8 cellular contexts compared by ENCODE assay signal in the genomic region with DNA sequence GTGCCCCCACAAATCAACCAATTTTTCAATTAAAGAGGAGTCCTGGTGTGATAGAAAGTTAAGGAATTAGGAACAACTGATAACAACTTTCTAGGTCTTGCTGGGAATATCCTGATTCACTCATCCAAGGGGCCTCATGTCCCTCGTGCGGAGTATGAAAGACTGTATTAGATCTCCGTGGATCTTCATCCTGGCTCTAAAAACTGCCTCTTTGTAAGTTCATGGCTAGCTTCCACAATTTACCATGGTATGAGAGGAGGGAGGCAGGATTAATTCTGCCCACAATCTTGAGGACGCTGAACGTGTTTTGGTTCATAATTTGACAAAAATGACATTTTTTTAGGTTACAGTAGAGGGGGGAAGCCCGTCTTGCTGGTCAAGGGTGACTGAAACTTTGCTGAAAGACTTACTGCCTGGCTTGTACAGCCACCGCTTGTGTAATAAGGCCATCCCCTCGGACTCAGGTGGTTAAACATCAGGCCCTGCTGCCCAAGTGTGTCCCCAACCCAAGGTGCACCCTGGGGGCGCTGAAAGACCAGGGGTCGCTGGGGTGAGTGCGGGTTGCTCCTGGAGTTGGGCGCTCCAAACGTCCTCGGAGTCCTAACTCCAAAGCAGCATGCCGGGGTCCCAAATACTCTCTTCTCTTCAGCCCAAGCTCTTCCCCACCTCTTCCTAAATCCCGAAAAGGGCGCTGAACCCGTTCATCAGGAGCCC. TPM values are rescaled to one million over a fixed set of nuclear protein-coding genes. Genes with fewer than 3 reads are reported as not detected.
A peak's percentile ranks its signal among the peaks of the same experiment; 100 is the strongest.
DNase-seq lines count a peak whose midpoint lies in the region; ATAC-seq and TF ChIP-seq lines count a peak whose summit lies in the region.

No MANE protein-coding gene starts in this region.

- H3K4me3 ChIP-seq in WERI-Rb-1 (ENCODE audit: low read depth, low read length): peak overlapping the region; percentile 89
- H3K4me3 ChIP-seq in dorsolateral prefrontal cortex: peak overlapping the region; percentile 58 to 99 (median 88)
- H3K4me3 ChIP-seq in liver (ENCODE audit: low read depth in 1 of 3, low read length in 3 of 3): peak overlapping the region; percentile 74 to 93 (median 79)

- intact Hi-C loops in dorsolateral prefrontal cortex (cut with DNase I): loop anchor here (2.0 to 10.0 kb wide), 2 partner anchors 79 to 273 kb away; a partner anchor contains a TSS

- no peak for TF ChIP-seq RAD21 in liver (IDR thresholded peaks at IDR 0.05)

- H3K36me3 ChIP-seq in WERI-Rb-1 (no peaks in the 10 kb centered on the region), liver (ENCODE audit: control insufficient read depth in 4 of 4, insufficient read depth in 3 of 4, low read depth in 1 of 4, low read length in 3 of 4) (no peaks in the 10 kb centered on the region)

- peak overlapping the region; percentile 63 to 94 for H3K9ac ChIP-seq in liver (ENCODE audit: low read depth in 1 of 2, low read length in 2 of 2)

- peak overlapping the region; percentile 80 for H3K27ac ChIP-seq in WERI-Rb-1
- H3K27ac ChIP-seq in dorsolateral prefrontal cortex: peak overlapping the region; percentile 60 to 98 (median 91)
- H3K27ac ChIP-seq in liver (ENCODE audit: low read depth in 1 of 2, low read length in 2 of 2): peak overlapping the region; percentile 83 to 97

- H3K9me3 ChIP-seq in WERI-Rb-1 (ENCODE audit: severe bottlenecking) (no peaks in the 10 kb centered on the region), liver (ENCODE audit: control insufficient read depth in 4 of 4, low read length in 3 of 4) (no peaks in the 10 kb centered on the region)

- peak; percentile 38 for DNase-seq in GM03348 (ENCODE audit: low spot score)
- peak; percentile 30 for DNase-seq in WERI-Rb-1
- peak in 5 of 10 donors; percentile 16 to 55 (median 38) for DNase-seq in dorsolateral prefrontal cortex
- DNase-seq in stimulated activated naive CD8-positive, alpha-beta T cell treated with anti-CD3 and anti-CD28 coated beads, Interleukin-15, Interleukin-2, amounts not matched to agents 100 U/mL and 50 U/mL, for 24 hours: peak; percentile 43
- DNase-seq in NCI-H2107 treated with DMSO at 0.1 percent for 48 hours (lab: John Stamatoyannopoulos, UW; ENCODE audit: unreplicated experiment): no peak

- 3% methylated on average over 18 of the region's 18 CpGs for WGBS in liver

- TF ChIP-seq CTCF in WERI-Rb-1 (IDR thresholded peaks at IDR 0.05; ENCODE audit: low read depth, low read length) (no peak), dorsolateral prefrontal cortex (IDR thresholded peaks at IDR 0.05 in 54 of 56, conservative IDR thresholded peaks at IDR 0.05 in 2 of 56; ENCODE audit: low read depth in 1 of 56, partially characterized antibody in 56 of 56) (no peak), liver (IDR thresholded peaks at IDR 0.05; ENCODE audit: low read depth, low read length, missing input control) (no peak)

- ATAC-seq in HG03460 (IDR thresholded peaks at IDR 0.05; ENCODE audit: unreplicated experiment) (peak; percentile 3), HG03159 (IDR thresholded peaks at IDR 0.05; ENCODE audit: unreplicated experiment) (no peak)
- ATAC-seq in stimulated activated naive CD8-positive, alpha-beta T cell treated with anti-CD3 and anti-CD28 coated beads, Interleukin-15, Interleukin-2, amounts not matched to agents 100 U/mL and 50 U/mL, for 24 hours: no peak

- peaks cover 6 to 46% (median 19%) of the 10 kb centered on the region in 4 donors for H3K4me1 ChIP-seq in liver (ENCODE audit: control insufficient read depth in 4 of 4, insufficient read depth in 4 of 4, low read length in 3 of 4)

- H3K27me3 ChIP-seq in WERI-Rb-1 (ENCODE audit: insufficient read depth, low read depth, severe bottlenecking): no peaks in the 10 kb centered on the region
- H3K27me3 ChIP-seq in dorsolateral prefrontal cortex: no peaks in the 10 kb centered on the region
- no peaks in the 10 kb centered on the region for H3K27me3 ChIP-seq in liver (ENCODE audit: control insufficient read depth in 4 of 4, insufficient read depth in 4 of 4, low read length in 3 of 4)

TF ChIP-seq in liver, 16 proteins besides CTCF, POLR2A, EP300 and RAD21:
- no peak for TF ChIP-seq NR2F2 (IDR thresholded peaks at IDR 0.05)
- no peak for TF ChIP-seq FOXA1 (IDR thresholded peaks at IDR 0.05)
- peak in 1 of 2 donors; percentile 44 for TF ChIP-seq HNF4A (conservative IDR thresholded peaks at IDR 0.05)
- TF ChIP-seq, protein P1, sequence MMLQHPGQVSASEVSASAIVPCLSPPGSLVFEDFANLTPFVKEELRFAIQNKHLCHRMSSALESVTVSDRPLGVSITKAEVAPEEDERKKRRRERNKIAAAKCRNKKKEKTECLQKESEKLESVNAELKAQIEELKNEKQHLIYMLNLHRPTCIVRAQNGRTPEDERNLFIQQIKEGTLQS (IDR thresholded peaks at IDR 0.05): no peak
- no peak for TF ChIP-seq JUND (IDR thresholded peaks at IDR 0.05)
- TF ChIP-seq FOXA2 (IDR thresholded peaks at IDR 0.05): peak; percentile 5
- TF ChIP-seq RXRA (IDR thresholded peaks at IDR 0.05): peak; percentile 23 to 28
- no peak for TF ChIP-seq HNF4G (IDR thresholded peaks at IDR 0.05)
- TF ChIP-seq TAF1 (conservative IDR thresholded peaks at IDR 0.05): peak; percentile 52
- no peak for TF ChIP-seq GABPA (IDR thresholded peaks at IDR 0.05 in 1 of 2, conservative IDR thresholded peaks at IDR 0.05 in 1 of 2)
- TF ChIP-seq, protein P2, sequence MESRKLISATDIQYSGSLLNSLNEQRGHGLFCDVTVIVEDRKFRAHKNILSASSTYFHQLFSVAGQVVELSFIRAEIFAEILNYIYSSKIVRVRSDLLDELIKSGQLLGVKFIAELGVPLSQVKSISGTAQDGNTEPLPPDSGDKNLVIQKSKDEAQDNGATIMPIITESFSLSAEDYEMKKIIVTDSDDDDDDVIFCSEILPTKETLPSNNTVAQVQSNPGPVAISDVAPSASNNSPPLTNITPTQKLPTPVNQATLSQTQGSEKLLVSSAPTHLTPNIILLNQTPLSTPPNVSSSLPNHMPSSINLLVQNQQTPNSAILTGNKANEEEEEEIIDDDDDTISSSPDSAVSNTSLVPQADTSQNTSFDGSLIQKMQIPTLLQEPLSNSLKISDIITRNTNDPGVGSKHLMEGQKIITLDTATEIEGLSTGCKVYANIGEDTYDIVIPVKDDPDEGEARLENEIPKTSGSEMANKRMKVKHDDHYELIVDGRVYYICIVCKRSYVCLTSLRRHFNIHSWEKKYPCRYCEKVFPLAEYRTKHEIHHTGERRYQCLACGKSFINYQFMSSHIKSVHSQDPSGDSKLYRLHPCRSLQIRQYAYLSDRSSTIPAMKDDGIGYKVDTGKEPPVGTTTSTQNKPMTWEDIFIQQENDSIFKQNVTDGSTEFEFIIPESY (IDR thresholded peaks at IDR 0.05): no peak
- TF ChIP-seq SP1 (IDR thresholded peaks at IDR 0.05): peak; percentile 16
- TF ChIP-seq, protein P3, sequence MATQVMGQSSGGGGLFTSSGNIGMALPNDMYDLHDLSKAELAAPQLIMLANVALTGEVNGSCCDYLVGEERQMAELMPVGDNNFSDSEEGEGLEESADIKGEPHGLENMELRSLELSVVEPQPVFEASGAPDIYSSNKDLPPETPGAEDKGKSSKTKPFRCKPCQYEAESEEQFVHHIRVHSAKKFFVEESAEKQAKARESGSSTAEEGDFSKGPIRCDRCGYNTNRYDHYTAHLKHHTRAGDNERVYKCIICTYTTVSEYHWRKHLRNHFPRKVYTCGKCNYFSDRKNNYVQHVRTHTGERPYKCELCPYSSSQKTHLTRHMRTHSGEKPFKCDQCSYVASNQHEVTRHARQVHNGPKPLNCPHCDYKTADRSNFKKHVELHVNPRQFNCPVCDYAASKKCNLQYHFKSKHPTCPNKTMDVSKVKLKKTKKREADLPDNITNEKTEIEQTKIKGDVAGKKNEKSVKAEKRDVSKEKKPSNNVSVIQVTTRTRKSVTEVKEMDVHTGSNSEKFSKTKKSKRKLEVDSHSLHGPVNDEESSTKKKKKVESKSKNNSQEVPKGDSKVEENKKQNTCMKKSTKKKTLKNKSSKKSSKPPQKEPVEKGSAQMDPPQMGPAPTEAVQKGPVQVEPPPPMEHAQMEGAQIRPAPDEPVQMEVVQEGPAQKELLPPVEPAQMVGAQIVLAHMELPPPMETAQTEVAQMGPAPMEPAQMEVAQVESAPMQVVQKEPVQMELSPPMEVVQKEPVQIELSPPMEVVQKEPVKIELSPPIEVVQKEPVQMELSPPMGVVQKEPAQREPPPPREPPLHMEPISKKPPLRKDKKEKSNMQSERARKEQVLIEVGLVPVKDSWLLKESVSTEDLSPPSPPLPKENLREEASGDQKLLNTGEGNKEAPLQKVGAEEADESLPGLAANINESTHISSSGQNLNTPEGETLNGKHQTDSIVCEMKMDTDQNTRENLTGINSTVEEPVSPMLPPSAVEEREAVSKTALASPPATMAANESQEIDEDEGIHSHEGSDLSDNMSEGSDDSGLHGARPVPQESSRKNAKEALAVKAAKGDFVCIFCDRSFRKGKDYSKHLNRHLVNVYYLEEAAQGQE (IDR thresholded peaks at IDR 0.05): no peak
- no peak for TF ChIP-seq YY1 (IDR thresholded peaks at IDR 0.05)

RNA-seq across cellular contexts. Expression of a gene that starts 0.8 kb away (rescaled TPM):
- total RNA-seq in dorsolateral prefrontal cortex (10 to 100 TPM; 15.1 to 29.9 (median 20.1) TPM), liver (10 to 100 TPM; 27.7 to 56.6 TPM)
- 10 to 100 TPM; 59.7 to 78.9 TPM for polyA plus RNA-seq in liver
